In the genomic region with DNA sequence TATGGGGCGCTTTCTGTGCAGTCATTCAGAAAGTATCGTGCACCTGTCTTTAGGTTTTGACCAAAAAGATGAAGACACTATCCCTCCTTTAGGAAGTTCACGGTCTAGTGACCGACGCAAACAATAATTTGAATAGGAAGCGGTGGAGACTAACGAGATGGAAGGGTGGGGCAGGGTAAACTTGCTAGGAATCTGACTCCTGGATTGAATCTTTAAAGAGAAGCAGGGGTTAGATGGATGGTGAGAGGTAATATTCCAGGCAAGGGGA, we compare ENCODE assay signal across 8 cellular contexts. TPM values are rescaled to one million over a fixed set of nuclear protein-coding genes. Genes with fewer than 3 reads are reported as not detected.
DNase-seq lines count a peak whose midpoint lies in the region; ATAC-seq and TF ChIP-seq lines count a peak whose summit lies in the region.

No MANE protein-coding gene starts in this region.

- H3K4me3 ChIP-seq in GM12875 (ENCODE audit: low read depth, low read length) (peak overlapping the region; percentile 43), astrocyte of the spinal cord (ENCODE audit: low read depth, low read length) (peak overlapping the region; percentile 92), mononuclear cell (ENCODE audit: low read length) (peak overlapping the region; percentile 80)

- no peaks in the 10 kb centered on the region for H3K9me3 ChIP-seq in mononuclear cell (ENCODE audit: low read depth, low read length)

- peak; percentile 47 for DNase-seq in HT-29 (ENCODE audit: low spot score)
- no peak for DNase-seq in astrocyte of the spinal cord (ENCODE audit: low read depth, low spot score)
- DNase-seq in SK-N-DZ (ENCODE audit: low spot score): no peak

- TF ChIP-seq CTCF in GM12875 (IDR thresholded peaks at IDR 0.05; ENCODE audit: borderline replicate concordance, insufficient read depth, low read depth, low read length): no peak
- TF ChIP-seq CTCF in astrocyte of the spinal cord (IDR thresholded peaks at IDR 0.05; ENCODE audit: low read depth, low read length): no peak

- in situ Hi-C loops in astrocyte of the spinal cord (cut with HindIII; ENCODE audit: low sequenced_read_pairs): no loop called here

- no peaks in the 10 kb centered on the region for H3K27me3 ChIP-seq in mononuclear cell (ENCODE audit: insufficient read depth, low read length)

- no peak for ATAC-seq in HG03175 (IDR thresholded peaks at IDR 0.05; ENCODE audit: unreplicated experiment)
- ATAC-seq in GM19035 (IDR thresholded peaks at IDR 0.05; ENCODE audit: unreplicated experiment): no peak
- ATAC-seq in HG02588 (IDR thresholded peaks at IDR 0.05; ENCODE audit: unreplicated experiment): no peak

- H3K4me1 ChIP-seq in mononuclear cell (ENCODE audit: insufficient read depth, low read length): peaks cover 16% of the 10 kb centered on the region

RNA-seq across cellular contexts. Expression of a gene that starts 0.6 kb away (rescaled TPM):
- total RNA-seq in HT-29 (2014; rRNA removed; shearing (Covaris generic)): 25.7 and 27.1 TPM in 2 replicates
- total RNA-seq in mononuclear cell: 27.9 TPM
- 68.9 and 76.5 TPM in 2 replicates for polyA plus RNA-seq in SK-N-DZ (2014; cell fraction: cytosol; rRNA removed)
- polyA plus RNA-seq in SK-N-DZ (2014; cell fraction: nucleus; rRNA removed): 28.3 and 37.0 TPM in 2 replicates

RNA-seq across cellular contexts. Expression of a gene that starts 12.1 kb away (rescaled TPM):
- 3.8 and 4.1 TPM in 2 replicates for total RNA-seq in HT-29 (2014; rRNA removed; shearing (Covaris generic))
- 52.7 TPM for total RNA-seq in mononuclear cell
- polyA plus RNA-seq in SK-N-DZ (2014; cell fraction: cytosol; rRNA removed): 3.3 and 6.8 TPM in 2 replicates
- 2.2 and 3.0 TPM in 2 replicates for polyA plus RNA-seq in SK-N-DZ (2014; cell fraction: nucleus; rRNA removed)

Comparison
In these comparisons a context has a peak if more than half of its experiments do, and no peak if none do; other contexts are left out.
1. RNA of a gene that starts 12.1 kb away (total RNA-seq): 52.7 TPM in mononuclear cell (single experiment); 3.8 to 4.1 TPM in HT-29; every median in the first group is over 10 times any median in the second.
2. Peak in every context shown above with its lines, with median percentiles within 50 percentile points of each other: H3K4me3 ChIP-seq.